In genomic region chr2:202109737-202110184, GRCh38 we compare ENCODE assay signal across 11 cellular contexts. TPM values are rescaled to one million over a fixed set of nuclear protein-coding genes. Genes with fewer than 3 reads are reported as not detected.
DNase-seq lines count a peak whose midpoint lies in the region; ATAC-seq and TF ChIP-seq lines count a peak whose summit lies in the region.
"Had no signal": no experiment of that assay in that cellular context is flagged by ENCODE, and none has a peak within 500 bp of the region (broad histone marks: within the 10 kb centered on the region; RNA-seq: fewer than 3 reads in every experiment).

No MANE protein-coding gene starts in this region.

- H3K27ac ChIP-seq in OCI-LY3 (ENCODE audit: low read length) = no peak overlapping the region

- no peak overlapping the region for H2AFZ ChIP-seq in OCI-LY3 (ENCODE audit: low read depth, low read length)

- no peaks in the 10 kb centered on the region for H3K36me3 ChIP-seq in OCI-LY3 (replicated peaks; ENCODE audit: low read depth, low read length)

- no peak overlapping the region for H3K4me3 Mint-ChIP-seq in stimulated activated effector memory CD8-positive, alpha-beta T cell treated with anti-CD3 and anti-CD28 coated beads, Interleukin-12 subunit alpha, Interleukin-12 subunit beta, amount 100 ng/mL, for 72 hours

- H3K27me3 ChIP-seq in OCI-LY3 (ENCODE audit: low read depth, low read length) = peaks cover 20% of the 10 kb centered on the region

- H3K9me3 Mint-ChIP-seq in stimulated activated effector memory CD8-positive, alpha-beta T cell treated with anti-CD3 and anti-CD28 coated beads, Interleukin-12 subunit alpha, Interleukin-12 subunit beta, amount 100 ng/mL, for 72 hours = no peaks in the 10 kb centered on the region

- H3K4me1 ChIP-seq in OCI-LY3 (ENCODE audit: low read length) = no peaks in the 10 kb centered on the region

- no peaks in the 10 kb centered on the region for H4K20me1 ChIP-seq in OCI-LY3 (ENCODE audit: insufficient read depth, low read length)

- TF ChIP-seq CTCF in OCI-LY3 (IDR thresholded peaks at IDR 0.05; ENCODE audit: low read depth, low read length) (peak; percentile 30), fibroblast of pulmonary artery (IDR thresholded peaks at IDR 0.05; ENCODE audit: low read length, missing control alignments) (no peak), omental fat pad (IDR thresholded peaks at IDR 0.05) (no peak)

- no peak overlapping the region for H3K4me2 ChIP-seq in OCI-LY3 (ENCODE audit: low read length)

- no peaks in the 10 kb centered on the region for H3K36me3 Mint-ChIP-seq in stimulated activated effector memory CD8-positive, alpha-beta T cell treated with anti-CD3 and anti-CD28 coated beads, Interleukin-12 subunit alpha, Interleukin-12 subunit beta, amount 100 ng/mL, for 72 hours

- no peak overlapping the region for H3K4me3 ChIP-seq in OCI-LY3 (ENCODE audit: low read length)
- H3K4me3 ChIP-seq in fibroblast of pulmonary artery (replicated peaks; ENCODE audit: low read depth, low read length) = no peak overlapping the region

- H3K27ac Mint-ChIP-seq in stimulated activated effector memory CD8-positive, alpha-beta T cell treated with anti-CD3 and anti-CD28 coated beads, Interleukin-12 subunit alpha, Interleukin-12 subunit beta, amount 100 ng/mL, for 72 hours = no peak overlapping the region

- DNase-seq in Daoy (ENCODE audit: low read depth) (peak; percentile 34), fibroblast of pulmonary artery (ENCODE audit: low read depth) (peak; percentile 32), omental fat pad (ENCODE audit: low spot score) (no peak), NCI-H1436 treated with DMSO at 0.1 percent for 48 hours (lab: John Stamatoyannopoulos, UW) (no peak), NCI-H1048 (lab: John Stamatoyannopoulos, UW) (no peak), inferior parietal cortex (ENCODE audit: extremely low spot score) (no peak)
- no peak for DNase-seq in stimulated activated effector memory CD8-positive, alpha-beta T cell treated with anti-CD3 and anti-CD28 coated beads, Interleukin-12 subunit alpha, Interleukin-12 subunit beta, amount 100 ng/mL, for 72 hours (ENCODE audit: low spot score in 2 of 2)
- DNase-seq: activated naive CD4-positive, alpha-beta T cell treated with anti-CD3 and anti-CD28 coated beads, Interleukin-2, amount 50 U/mL, for 16 hours; Calu3; foreskin melanocyte had no signal

- no peak overlapping the region for H3K9ac ChIP-seq in OCI-LY3 (ENCODE audit: low read length)

- peak; percentile 47 for ATAC-seq in omental fat pad (ENCODE audit: low FRiP score)
- no peak for ATAC-seq in stimulated activated effector memory CD8-positive, alpha-beta T cell treated with anti-CD3 and anti-CD28 coated beads, Interleukin-12 subunit alpha, Interleukin-12 subunit beta, amount 100 ng/mL, for 72 hours

- H3K4me1 Mint-ChIP-seq in stimulated activated effector memory CD8-positive, alpha-beta T cell treated with anti-CD3 and anti-CD28 coated beads, Interleukin-12 subunit alpha, Interleukin-12 subunit beta, amount 100 ng/mL, for 72 hours = no peaks in the 10 kb centered on the region

- no peaks in the 10 kb centered on the region for H3K9me3 ChIP-seq in OCI-LY3 (ENCODE audit: insufficient read depth, low read length)

- no peaks in the 10 kb centered on the region for H3K79me2 ChIP-seq in OCI-LY3 (ENCODE audit: low read length)

RNA-seq across cellular contexts. Expression of gene KIAA2012, which starts 36.7 kb away (rescaled TPM):
- not detected in 2 replicates for total RNA-seq in Daoy (2014; rRNA removed; shearing (Covaris generic))
- total RNA-seq in omental fat pad = under 1 TPM in 2 of 4 donors, not detected in 2; 0.06 to 0.09 TPM
- total RNA-seq: Calu3 had no signal

Comparison
In these comparisons a context has a peak if more than half of its experiments do, and no peak if none do; other contexts are left out.
1. DNase-seq: peak in Daoy (single experiment) and fibroblast of pulmonary artery (single experiment); none in omental fat pad (single experiment), NCI-H1436 treated with DMSO at 0.1 percent for 48 hours (single experiment), NCI-H1048 (single experiment), stimulated activated effector memory CD8-positive, alpha-beta T cell treated with anti-CD3 and anti-CD28 coated beads, Interleukin-12 subunit alpha, Interleukin-12 subunit beta, amount 100 ng/mL, for 72 hours (0 of 2) and inferior parietal cortex (single experiment).